1 cellular context compared by ENCODE assay signal in genomic region chr13:110711778-110712070, GRCh38.
TF ChIP-seq lines count a peak whose summit lies in the region.

No MANE protein-coding gene starts in this region.

TF ChIP-seq in IMR-90, 13 proteins besides CTCF, POLR2A, EP300 and RAD21 (continued from another document):
- TF ChIP-seq CEBPB (IDR thresholded peaks at IDR 0.05; ENCODE audit: low read depth, low read length) = no peak
- no peak for TF ChIP-seq CHD1 (IDR thresholded peaks at IDR 0.05; ENCODE audit: low read depth, low read length)
- TF ChIP-seq SMC3 (IDR thresholded peaks at IDR 0.05; ENCODE audit: low read depth, low read length) = no peak
- no peak for TF ChIP-seq MXI1 (IDR thresholded peaks at IDR 0.05; ENCODE audit: borderline replicate concordance, low read depth, low read length)
- TF ChIP-seq MAZ (IDR thresholded peaks at IDR 0.05; ENCODE audit: borderline replicate concordance, low read depth, low read length) = no peak
- TF ChIP-seq RFX5 (IDR thresholded peaks at IDR 0.05; ENCODE audit: low read depth, low read length) = no peak
- no peak for TF ChIP-seq RCOR1 (IDR thresholded peaks at IDR 0.05; ENCODE audit: insufficient replicate concordance, low read length)
TF ChIP-seq in IMR-90: peak in this region for 0.
